ENCODE assay signal across 11 cellular contexts in genomic region chr14:70888151-70888499, GRCh38. TPM values are rescaled to one million over a fixed set of nuclear protein-coding genes. Genes with fewer than 3 reads are reported as not detected.
DNase-seq lines count a peak whose midpoint lies in the region; ATAC-seq and TF ChIP-seq lines count a peak whose summit lies in the region.
"Had no signal": no experiment of that assay in that cellular context is flagged by ENCODE, and none has a peak within 500 bp of the region (broad histone marks: within the 10 kb centered on the region; RNA-seq: fewer than 3 reads in every experiment).

No MANE protein-coding gene starts in this region.

- H3K79me2 ChIP-seq in hepatocyte = no peaks in the 10 kb centered on the region

- H3K4me1 ChIP-seq in breast epithelium (no peaks in the 10 kb centered on the region), hepatocyte (ENCODE audit: insufficient read depth) (no peaks in the 10 kb centered on the region), upper lobe of right lung (peaks cover 22% of the 10 kb centered on the region)

- BruUV-seq in MCF 10A (replicated peaks; lab: Mats Ljungman, UMichigan) = no TSS peak

- H3K9me3 ChIP-seq in breast epithelium = no peaks in the 10 kb centered on the region
- no peaks in the 10 kb centered on the region for H3K9me3 ChIP-seq in SK-N-MC (ENCODE audit: low read depth, low read length)
- H3K9me3 ChIP-seq in hepatocyte (ENCODE audit: low read depth) = no peaks in the 10 kb centered on the region
- H3K9me3 ChIP-seq in upper lobe of right lung = no peaks in the 10 kb centered on the region

- WGBS in hepatocyte (ENCODE audit: low lambda C conversion rate, missing lambda C conversion rate) = 83% methylated on average over 3 of the region's 3 CpGs

- intact Hi-C loops in breast epithelium (cut with DNase I; ENCODE audit: low total_unique reads) = no loop called here
- intact Hi-C loops in MCF 10A (cut with micrococcal nuclease) = no loop called here
- intact Hi-C loops in upper lobe of right lung (cut with DNase I) = no loop called here
- intact Hi-C loops in left cardiac atrium (cut with DNase I) = no loop called here

- no peak overlapping the region for H3K4me2 ChIP-seq in hepatocyte

- H3K27ac ChIP-seq in breast epithelium (peak overlapping the region; percentile 45 to 74), SK-N-MC (0 out of 2 replicates have a peak overlapping the region, but pooled peaks have one; percentile 42), hepatocyte (peak overlapping the region; percentile 44), upper lobe of right lung (peak overlapping the region; percentile 59)

- H3K27ac Mint-ChIP-seq in MCF 10A (ENCODE audit: low read depth, unreplicated experiment) = no peak overlapping the region

- no peaks in the 10 kb centered on the region for H3K36me3 ChIP-seq in breast epithelium
- H3K36me3 ChIP-seq in SK-N-MC (ENCODE audit: insufficient read depth, low read length) = no peaks in the 10 kb centered on the region
- H3K36me3 ChIP-seq in hepatocyte (replicated peaks; ENCODE audit: insufficient read depth, low read depth) = no peaks in the 10 kb centered on the region
- no peaks in the 10 kb centered on the region for H3K36me3 ChIP-seq in upper lobe of right lung

- CTCF ChIA-PET in MCF 10A (lab: Yijun Ruan, JAX) = interaction anchor here (0.5 to 2.2 kb wide), 5 partner anchors 9 to 118 kb away, joined by 3 to 16 read pairs (median 6); partner anchors contain the start of gene PCNX1

- H3K9ac ChIP-seq in SK-N-MC (ENCODE audit: insufficient read length) = no peak overlapping the region

- no peaks in the 10 kb centered on the region for H3K36me3 Mint-ChIP-seq in MCF 10A (ENCODE audit: insufficient read depth, unreplicated experiment)

- H4K20me1 ChIP-seq in hepatocyte (ENCODE audit: insufficient read depth, poor library complexity, severe bottlenecking) = no peaks in the 10 kb centered on the region

- no peak overlapping the region for H3K4me3 Mint-ChIP-seq in MCF 10A (ENCODE audit: unreplicated experiment)

- peaks cover 32% of the 10 kb centered on the region for H3K4me1 Mint-ChIP-seq in MCF 10A (ENCODE audit: insufficient read depth, unreplicated experiment)

- no peaks in the 10 kb centered on the region for H3K9me3 Mint-ChIP-seq in MCF 10A (ENCODE audit: unreplicated experiment)

- no peak for ATAC-seq in upper lobe of right lung
- no peak for ATAC-seq in HG03457 (IDR thresholded peaks at IDR 0.05; ENCODE audit: unreplicated experiment)
- no peak for ATAC-seq in HG03442 (IDR thresholded peaks at IDR 0.05; ENCODE audit: unreplicated experiment)
- ATAC-seq in left cardiac atrium = no peak

- H3K4me3 ChIP-seq in breast epithelium = no peak overlapping the region
- no peak overlapping the region for H3K4me3 ChIP-seq in SK-N-MC
- H3K4me3 ChIP-seq in hepatocyte = no peak overlapping the region
- H3K4me3 ChIP-seq in upper lobe of right lung = no peak overlapping the region

- TF ChIP-seq CTCF in breast epithelium (IDR thresholded peaks at IDR 0.05) (no peak), MCF 10A (IDR thresholded peaks at IDR 0.05; ENCODE audit: unreplicated experiment) (no peak), hepatocyte (IDR thresholded peaks at IDR 0.05; ENCODE audit: poor library complexity) (no peak), upper lobe of right lung (IDR thresholded peaks at IDR 0.05) (no peak)

- H3K27me3 ChIP-seq in breast epithelium (no peaks in the 10 kb centered on the region), hepatocyte (peaks cover 2% of the 10 kb centered on the region), upper lobe of right lung (no peaks in the 10 kb centered on the region)

- no peaks in the 10 kb centered on the region for H3K27me3 Mint-ChIP-seq in MCF 10A (ENCODE audit: insufficient read depth, unreplicated experiment)
- H3K27me3 Mint-ChIP-seq: B cell had no signal

- no peaks in the 10 kb centered on the region for H3K9me2 ChIP-seq in hepatocyte (replicated peaks; ENCODE audit: insufficient read depth)

- no peak for TF ChIP-seq POLR2A in breast epithelium (IDR thresholded peaks at IDR 0.05)

- no peak for DNase-seq in breast epithelium (ENCODE audit: low spot score in 2 of 2)
- no peak for DNase-seq in MCF 10A (ENCODE audit: unreplicated experiment)
- no peak for DNase-seq in SK-N-MC (ENCODE audit: low read depth, low spot score)
- DNase-seq in hepatocyte (ENCODE audit: low spot score) = no peak
- DNase-seq in upper lobe of right lung = no peak
- DNase-seq in left cardiac atrium = no peak
- DNase-seq: activated T-cell treated with anti-CD3 and anti-CD28 coated beads for 4 hours, NCI-H748 treated with DMSO at 0.1 percent for 48 hours had no signal

- POLR2A ChIA-PET in MCF 10A (lab: Yijun Ruan, JAX) = interaction anchor here (0.8 to 1.6 kb wide), 6 partner anchors 9 to 32 kb away, joined by 3 to 12 read pairs (median 3); partner anchors contain the start of gene PCNX1

- H2AFZ ChIP-seq in hepatocyte = no peak overlapping the region

RNA-seq across cellular contexts. Expression of gene PCNX1, which starts 19.1 kb away (rescaled TPM):
- 100 to 1,000 TPM in 1 of 3 donors, 10 to 100 TPM in 2; 61.8 to 105 (median 92.5) TPM for total RNA-seq in breast epithelium
- total RNA-seq in MCF 10A (2022) = 48.7 and 55.6 TPM in 2 replicates
- 43.7 and 64.2 TPM in 2 replicates for total RNA-seq in hepatocyte
- polyA plus RNA-seq in hepatocyte = 6.9 and 10.0 TPM in 2 replicates
- total RNA-seq in upper lobe of right lung = 46.5 TPM
- 10 to 100 TPM; 31.0 to 44.1 TPM for total RNA-seq in left cardiac atrium
